In the genomic region with DNA sequence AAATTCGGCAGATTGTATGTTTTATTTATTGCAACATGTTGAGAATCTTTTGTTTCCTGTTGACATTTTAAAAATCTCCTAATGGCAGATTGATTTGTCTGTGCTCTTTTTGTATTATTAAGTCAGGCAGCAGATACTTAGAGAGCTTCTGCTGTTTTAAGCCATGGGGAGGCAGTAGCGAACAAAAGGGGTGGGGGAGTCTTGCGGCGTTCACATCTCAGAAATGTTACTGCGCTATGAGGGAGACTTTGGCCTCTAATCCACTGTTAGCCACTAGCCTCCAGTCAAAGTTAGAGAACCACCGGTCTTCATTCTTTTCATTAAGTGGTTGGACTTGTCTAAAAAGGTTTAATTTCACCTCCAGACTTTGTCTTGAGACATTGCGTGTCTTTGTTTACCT, we compare ENCODE assay signal across 11 cellular contexts.
DNase-seq lines count a peak whose midpoint lies in the region; ATAC-seq and TF ChIP-seq lines count a peak whose summit lies in the region.
"Had no signal": no experiment of that assay in that cellular context is flagged by ENCODE, and none has a peak within 500 bp of the region (broad histone marks: within the 10 kb centered on the region; RNA-seq: fewer than 3 reads in every experiment).

No MANE protein-coding gene starts in this region.

- no peak overlapping the region for H3K4me3 ChIP-seq in GM06990 (replicated peaks; ENCODE audit: low read depth, low read length)
- no peak overlapping the region for H3K4me3 ChIP-seq in endodermal cell (ENCODE audit: low read length)
- H3K4me3 ChIP-seq in trophoblast cell (ENCODE audit: low read depth, low read length), result no peak overlapping the region
- H3K4me3 ChIP-seq: heart right ventricle, thoracic aorta had no signal

- H3K18ac ChIP-seq in trophoblast cell (ENCODE audit: low read length), result no peak overlapping the region

- H3K4me2 ChIP-seq in trophoblast cell (ENCODE audit: low read length), result no peak overlapping the region

- DNase-seq in GM06990 (ENCODE audit: extremely low read depth, insufficient read length) (no peak), NCI-H82 treated with DMSO at 0.1 percent for 48 hours (lab: John Stamatoyannopoulos, UW; ENCODE audit: unreplicated experiment) (peak; percentile 23), endodermal cell (peak; percentile 76), trophoblast cell (peak in 1 of 2 donors; percentile 26), cortex of kidney (lab: John Stamatoyannopoulos, UW) (no peak)
- DNase-seq in activated CD4-positive, alpha-beta T cell treated with anti-CD3 and anti-CD28 coated beads for 48 hours, result no peak
- DNase-seq in activated naive CD4-positive, alpha-beta T cell treated with anti-CD3 and anti-CD28 coated beads, Interleukin-2, amount 50 U/mL, for 72 hours (ENCODE audit: low spot score in 2 of 2), result no peak
- DNase-seq: heart right ventricle, NCI-H345, T-helper 1 cell had no signal

- no peak overlapping the region for H3K23ac ChIP-seq in trophoblast cell (ENCODE audit: low read length)

- H3K27ac ChIP-seq in endodermal cell (ENCODE audit: low read depth, low read length) (no peak overlapping the region), trophoblast cell (ENCODE audit: low read depth, low read length) (no peak overlapping the region)
- H3K27ac ChIP-seq: thoracic aorta had no signal

- no peaks in the 10 kb centered on the region for H3K9me3 ChIP-seq in endodermal cell (ENCODE audit: control insufficient read depth, low read length)
- no peaks in the 10 kb centered on the region for H3K9me3 ChIP-seq in trophoblast cell (ENCODE audit: insufficient read depth, low read depth, low read length)
- H3K9me3 ChIP-seq: heart right ventricle, thoracic aorta had no signal

- no peak overlapping the region for H3K27ac Mint-ChIP-seq in endodermal cell
- no peak overlapping the region for H3K27ac Mint-ChIP-seq in activated naive CD4-positive, alpha-beta T cell treated with anti-CD3 and anti-CD28 coated beads, Interleukin-2, amount 50 U/mL, for 72 hours

- WGBS in endodermal cell (ENCODE audit: insufficient coverage in 1 of 2, insufficient read length in 1 of 2), 2 experiments, result 54 to 65% methylated on average over 6 to 7 of the region's 7 CpGs
- WGBS in trophoblast cell (ENCODE audit: extremely low coverage, insufficient coverage, insufficient read length), result no CpG with 5 or more reads among the region's 7 CpGs

- TF ChIP-seq CTCF in GM06990 (IDR thresholded peaks at IDR 0.05; ENCODE audit: insufficient read depth, low read length, poor library complexity, severe bottlenecking), result peak; percentile 20
- peak; percentile 75 for TF ChIP-seq CTCF in endodermal cell (conservative IDR thresholded peaks at IDR 0.05)

- peaks cover 52% of the 10 kb centered on the region for H3K4me1 Mint-ChIP-seq in endodermal cell

- H3K36me3 Mint-ChIP-seq in endodermal cell (ENCODE audit: low read depth), result peaks cover 11% of the 10 kb centered on the region
- no peaks in the 10 kb centered on the region for H3K36me3 Mint-ChIP-seq in activated naive CD4-positive, alpha-beta T cell treated with anti-CD3 and anti-CD28 coated beads, Interleukin-2, amount 50 U/mL, for 72 hours

- peaks cover 14% of the 10 kb centered on the region for H3K79me2 ChIP-seq in trophoblast cell (ENCODE audit: control insufficient read depth, insufficient read depth, low read length, poor library complexity)

- H3K79me1 ChIP-seq in trophoblast cell (ENCODE audit: low read length), result no peaks in the 10 kb centered on the region

- no peak overlapping the region for H2AFZ ChIP-seq in trophoblast cell (ENCODE audit: insufficient read depth, low read length, poor library complexity)

- no peak overlapping the region for H2BK5ac ChIP-seq in trophoblast cell (ENCODE audit: low read depth, low read length, poor library complexity)

- no peak overlapping the region for H4K12ac ChIP-seq in trophoblast cell (ENCODE audit: low read depth, low read length)

- H3K27me3 Mint-ChIP-seq in endodermal cell (ENCODE audit: insufficient read depth), result no peaks in the 10 kb centered on the region

- no peak overlapping the region for H2BK120ac ChIP-seq in trophoblast cell (ENCODE audit: insufficient read depth, low read length, poor library complexity)

- H3K36me3 ChIP-seq in GM06990 (ENCODE audit: control insufficient read depth, insufficient read depth, low read length) (peaks cover 3% of the 10 kb centered on the region), endodermal cell (ENCODE audit: control insufficient read depth, insufficient read depth, low read length) (peaks cover 10% of the 10 kb centered on the region), trophoblast cell (ENCODE audit: control insufficient read depth in 1 of 2, insufficient read depth in 2 of 2, low read length in 2 of 2) (no peaks in the 10 kb centered on the region)
- H3K36me3 ChIP-seq: heart right ventricle, thoracic aorta had no signal

- H4K8ac ChIP-seq in trophoblast cell (ENCODE audit: low read depth, low read length), result no peak overlapping the region

- no peak overlapping the region for H3K9ac ChIP-seq in endodermal cell (ENCODE audit: extremely low read depth, low read length, poor library complexity, severe bottlenecking)
- H3K9ac ChIP-seq in trophoblast cell (ENCODE audit: low read length), result no peak overlapping the region

- H2BK12ac ChIP-seq in trophoblast cell (ENCODE audit: low read length), result no peak overlapping the region

- H3K4me3 Mint-ChIP-seq in endodermal cell, result no peak overlapping the region

- no peak overlapping the region for H2AK5ac ChIP-seq in trophoblast cell (ENCODE audit: low read length)

- H3K4me1 ChIP-seq in endodermal cell (ENCODE audit: control insufficient read depth, insufficient read depth, low read length) (peaks cover 4% of the 10 kb centered on the region), trophoblast cell (ENCODE audit: control insufficient read depth in 1 of 2, insufficient read depth in 2 of 2, low read length in 2 of 2) (peaks cover 5 to 18% of the 10 kb centered on the region in 2 experiments)

- H3K14ac ChIP-seq in trophoblast cell (ENCODE audit: low read length), result no peak overlapping the region

- no peaks in the 10 kb centered on the region for H3K9me3 Mint-ChIP-seq in endodermal cell
- H3K9me3 Mint-ChIP-seq in activated naive CD4-positive, alpha-beta T cell treated with anti-CD3 and anti-CD28 coated beads, Interleukin-2, amount 50 U/mL, for 72 hours, result no peaks in the 10 kb centered on the region

- no peak for ATAC-seq in activated naive CD4-positive, alpha-beta T cell treated with anti-CD3 and anti-CD28 coated beads, Interleukin-2, amount 50 U/mL, for 72 hours
- ATAC-seq: heart right ventricle had no signal

- no peaks in the 10 kb centered on the region for H3K27me3 ChIP-seq in GM06990 (replicated peaks; ENCODE audit: control insufficient read depth, insufficient read depth, low read length)
- no peaks in the 10 kb centered on the region for H3K27me3 ChIP-seq in endodermal cell (ENCODE audit: control insufficient read depth, insufficient read depth, low read length, poor library complexity, severe bottlenecking)
- no peaks in the 10 kb centered on the region for H3K27me3 ChIP-seq in trophoblast cell (ENCODE audit: insufficient read depth, low read length)
- H3K27me3 ChIP-seq: heart right ventricle had no signal

- H4K91ac ChIP-seq in trophoblast cell (ENCODE audit: low read depth, low read length), result no peak overlapping the region

- peak overlapping the region; percentile 14 for H3K4ac ChIP-seq in trophoblast cell (ENCODE audit: low read depth, low read length)

Comparison
In these comparisons a context has a peak if more than half of its experiments do, and no peak if none do; other contexts are left out.
1. DNase-seq: peak in NCI-H82 treated with DMSO at 0.1 percent for 48 hours (single experiment) and endodermal cell (single experiment); none in GM06990 (single experiment), activated CD4-positive, alpha-beta T cell treated with anti-CD3 and anti-CD28 coated beads for 48 hours (single experiment), cortex of kidney (single experiment) and activated naive CD4-positive, alpha-beta T cell treated with anti-CD3 and anti-CD28 coated beads, Interleukin-2, amount 50 U/mL, for 72 hours (0 of 2).